In genomic region chr12:100199023-100199346, GRCh38 we compare ENCODE assay signal across 8 cellular contexts. TPM values are rescaled to one million over a fixed set of nuclear protein-coding genes. Genes with fewer than 3 reads are reported as not detected.
DNase-seq lines count a peak whose midpoint lies in the region; ATAC-seq and TF ChIP-seq lines count a peak whose summit lies in the region.

No MANE protein-coding gene starts in this region.

- peak overlapping the region; percentile 74; the same call in 1 of the 2 replicates for H3K4me2 ChIP-seq in IMR-90 (ENCODE audit: low read depth, low read length)
- H3K4me2 ChIP-seq in neuronal stem cell (ENCODE audit: insufficient read depth, low read length, poor library complexity, severe bottlenecking), result peak overlapping the region; percentile 88

- intact Hi-C loops in IMR-90 (cut with micrococcal nuclease), result no loop called here
- intact Hi-C loops in dorsolateral prefrontal cortex (cut with DNase I), result no loop called here

- H3K79me1 ChIP-seq in IMR-90 (ENCODE audit: low read depth in 1 of 2, low read length in 2 of 2) (peaks cover 0 to 15% of the 10 kb centered on the region in 2 experiments; a peak in 2 of 4 replicates), neuronal stem cell (ENCODE audit: low read depth, low read length) (peaks cover 4% of the 10 kb centered on the region)

- H4K91ac ChIP-seq in IMR-90 (ENCODE audit: insufficient read depth, low read depth, low read length) (no peak overlapping the region), neuronal stem cell (ENCODE audit: low read depth, low read length, poor library complexity) (no peak overlapping the region)

- H2BK120ac ChIP-seq in IMR-90 (ENCODE audit: low read depth, low read length) (no peak overlapping the region), neuronal stem cell (ENCODE audit: low read depth, low read length) (no peak overlapping the region)

- no peak overlapping the region for H3K23ac ChIP-seq in IMR-90 (ENCODE audit: low read depth, low read length)
- H3K23ac ChIP-seq in neuronal stem cell (ENCODE audit: low read depth, low read length, poor library complexity), result peak overlapping the region; percentile 70

- H2BK12ac ChIP-seq in neuronal stem cell (ENCODE audit: low read length), result peak overlapping the region; percentile 18

- no peak for TF ChIP-seq POLR2A in IMR-90 (IDR thresholded peaks at IDR 0.05; ENCODE audit: low read depth, low read length)

- no peak for ATAC-seq in IMR-90 (ENCODE audit: low read depth)
- no peak for ATAC-seq in HG03108 (IDR thresholded peaks at IDR 0.05; ENCODE audit: unreplicated experiment)

- peak overlapping the region; percentile 97 for H2AFZ ChIP-seq in IMR-90 (replicated peaks; ENCODE audit: low read length, poor library complexity)
- peak overlapping the region; percentile 84 for H2AFZ ChIP-seq in neuronal stem cell (ENCODE audit: low read length)

- no peak overlapping the region for H3K56ac ChIP-seq in IMR-90 (ENCODE audit: extremely low read depth, insufficient read depth, low read length)

- H2BK15ac ChIP-seq in IMR-90 (ENCODE audit: low read depth, low read length) (no peak overlapping the region), neuronal stem cell (ENCODE audit: low read length) (no peak overlapping the region)

- H3K9me3 ChIP-seq in IMR-90 (ENCODE audit: control insufficient read depth, insufficient read depth, low read length), result no peaks in the 10 kb centered on the region
- H3K9me3 ChIP-seq in neuronal stem cell (replicated peaks in 1 of 2; ENCODE audit: control insufficient read depth in 2 of 2, insufficient read depth in 1 of 2, low read depth in 1 of 2, low read length in 2 of 2), result no peaks in the 10 kb centered on the region

- H3K36me3 ChIP-seq in GM06990 (ENCODE audit: control insufficient read depth, insufficient read depth, low read length), result no peaks in the 10 kb centered on the region; the same call in 1 of the 2 replicates
- H3K36me3 ChIP-seq in IMR-90 (ENCODE audit: control insufficient read depth, insufficient read depth, low read length), result peaks cover 1% of the 10 kb centered on the region; the same call in 1 of the 2 replicates
- H3K36me3 ChIP-seq in neuronal stem cell (replicated peaks in 1 of 2; ENCODE audit: control insufficient read depth in 2 of 2, insufficient read depth in 2 of 2, low read length in 2 of 2), result peaks cover 0 to 4% of the 10 kb centered on the region in 2 donors

- H3K27me3 ChIP-seq in GM06990 (replicated peaks; ENCODE audit: control insufficient read depth, insufficient read depth, low read length) (no peaks in the 10 kb centered on the region), IMR-90 (ENCODE audit: control insufficient read depth, insufficient read depth, low read length) (no peaks in the 10 kb centered on the region), dorsolateral prefrontal cortex (no peaks in the 10 kb centered on the region), neuronal stem cell (ENCODE audit: control insufficient read depth in 3 of 3, insufficient read depth in 3 of 3, low read depth in 1 of 3, low read length in 3 of 3) (no peaks in the 10 kb centered on the region)

- CTCF ChIA-PET in IMR-90 (lab: Yijun Ruan, JAX), result no interaction called here

- no peak overlapping the region for H3K4ac ChIP-seq in IMR-90 (ENCODE audit: low read depth, low read length)
- H3K4ac ChIP-seq in neuronal stem cell (ENCODE audit: low read length), result no peak overlapping the region

- dilution Hi-C loops in IMR-90 (cut with HindIII; ENCODE audit: low sequenced_read_pairs, unreplicated experiment), result no loop called here

- H2BK5ac ChIP-seq in IMR-90 (ENCODE audit: low read depth, low read length, poor library complexity, severe bottlenecking) (no peak overlapping the region), neuronal stem cell (ENCODE audit: low read length) (peak overlapping the region; percentile 88)

- H4K8ac ChIP-seq in IMR-90 (ENCODE audit: low read depth in 2 of 2, low read length in 2 of 2) (peak overlapping the region; percentile 30 to 35; a peak in 1 of 4 replicates), neuronal stem cell (ENCODE audit: low read depth, low read length) (no peak overlapping the region)

- DNase-seq in GM06990 (ENCODE audit: extremely low read depth, insufficient read length), result no peak
- DNase-seq in IMR-90, result no peak
- no peak for DNase-seq in dorsolateral prefrontal cortex
- DNase-seq in neuronal stem cell (ENCODE audit: low spot score), result no peak
- no peak for DNase-seq in HT-29 (ENCODE audit: low spot score)
- no peak for DNase-seq in AG08395 (ENCODE audit: low spot score)
- no peak for DNase-seq in activated CD4-positive, alpha-beta T cell treated with anti-CD3 and anti-CD28 coated beads, Interleukin-2, amount 50 U/mL, for 48 hours

- H3K9me1 ChIP-seq in IMR-90 (ENCODE audit: insufficient read depth, low read length), result no peaks in the 10 kb centered on the region; the same call in 1 of the 2 replicates

- H3K9ac ChIP-seq in IMR-90 (ENCODE audit: low read depth, low read length) (no peak overlapping the region), neuronal stem cell (ENCODE audit: low read depth, low read length, poor library complexity) (peak overlapping the region; percentile 93)

- H3K18ac ChIP-seq in IMR-90 (ENCODE audit: low read depth, low read length) (no peak overlapping the region), neuronal stem cell (ENCODE audit: low read length) (peak overlapping the region; percentile 93)

- H4K20me1 ChIP-seq in IMR-90 (ENCODE audit: insufficient read depth, low read length), result no peaks in the 10 kb centered on the region

- no peak for TF ChIP-seq RAD21 in IMR-90 (IDR thresholded peaks at IDR 0.05; ENCODE audit: low read length)

- TF ChIP-seq CTCF in GM06990 (IDR thresholded peaks at IDR 0.05; ENCODE audit: insufficient read depth, low read length, poor library complexity, severe bottlenecking) (no peak), IMR-90 (conservative IDR thresholded peaks at IDR 0.05; ENCODE audit: low read depth, low read length) (no peak), dorsolateral prefrontal cortex (IDR thresholded peaks at IDR 0.05 in 54 of 56, conservative IDR thresholded peaks at IDR 0.05 in 2 of 56; ENCODE audit: low read depth in 1 of 56, partially characterized antibody in 56 of 56) (no peak)

- WGBS in IMR-90 (ENCODE audit: extremely low coverage in 2 of 2, insufficient read length in 1 of 2), 2 experiments, result 24% methylated on average over 3 of the region's 6 CpGs; no CpG with 5 or more reads in 1 of the 2 experiments
- WGBS in neuronal stem cell (ENCODE audit: extremely low coverage in 2 of 2, insufficient read length in 2 of 2, insufficient replicate concordance in 1 of 2), 2 donors, result no CpG with 5 or more reads among the region's 6 CpGs

- POLR2A ChIA-PET in IMR-90 (lab: Charles Lee; ENCODE audit: unreplicated experiment), result no interaction called here

- no peak overlapping the region for H2BK20ac ChIP-seq in IMR-90 (ENCODE audit: low read depth, low read length)

- in situ Hi-C loops in IMR-90 (cut with MboI; ENCODE audit: low sequenced_read_pairs), result no loop called here

- H4K5ac ChIP-seq in IMR-90 (ENCODE audit: low read depth, low read length), result 0 out of 2 replicates have a peak overlapping the region, but pooled peaks have one; percentile 25

- BruUV-seq in IMR-90 (replicated peaks; lab: Mats Ljungman, UMichigan), result no TSS peak

- H3K4me3 ChIP-seq in GM06990 (replicated peaks; ENCODE audit: low read depth, low read length) (peak overlapping the region; percentile 96), IMR-90 (ENCODE audit: insufficient read depth, low read depth, low read length) (peak overlapping the region; percentile 78), dorsolateral prefrontal cortex (peak overlapping the region in 56 of 59 donors; percentile 62 to 96 (median 85)), neuronal stem cell (ENCODE audit: low read length in 2 of 2) (peak overlapping the region; percentile 54 to 98)

- H2AK9ac ChIP-seq in IMR-90 (replicated peaks; ENCODE audit: low read depth, low read length, poor library complexity), result peak overlapping the region; percentile 44

- peaks cover 2% of the 10 kb centered on the region; the same call in 1 of the 2 replicates for H3K4me1 ChIP-seq in IMR-90 (ENCODE audit: control insufficient read depth, insufficient read depth, low read length)
- peaks cover 0 to 11% of the 10 kb centered on the region in 2 donors for H3K4me1 ChIP-seq in neuronal stem cell (ENCODE audit: control insufficient read depth in 2 of 2, insufficient read depth in 1 of 2, low read depth in 1 of 2, low read length in 2 of 2)

- H3K14ac ChIP-seq in IMR-90 (replicated peaks; ENCODE audit: low read depth, low read length) (no peak overlapping the region), neuronal stem cell (ENCODE audit: low read length) (peak overlapping the region; percentile 10)

- H2AK5ac ChIP-seq in IMR-90 (ENCODE audit: low read depth, low read length), result no peak overlapping the region
- peak overlapping the region; percentile 59 for H2AK5ac ChIP-seq in neuronal stem cell (ENCODE audit: low read depth, low read length)

- H3K27ac ChIP-seq in IMR-90 (ENCODE audit: insufficient read depth, low read length), result no peak overlapping the region
- H3K27ac ChIP-seq in dorsolateral prefrontal cortex, result peak overlapping the region in 3 of 59 donors; percentile 10 to 67 (median 44)
- no peak overlapping the region for H3K27ac ChIP-seq in neuronal stem cell (replicated peaks; ENCODE audit: low read length)

TF ChIP-seq in IMR-90, 13 proteins besides CTCF, POLR2A, EP300 and RAD21 (continues in another document):
- no peak for TF ChIP-seq MAFK (IDR thresholded peaks at IDR 0.05; ENCODE audit: low read depth, low read length)

RNA-seq across cellular contexts. Expression of gene ACTR6, which starts 1.6 kb away (rescaled TPM):
- total RNA-seq in IMR-90 (2012; rRNA removed), result 10.2 and 20.6 TPM in 2 replicates
- polyA plus RNA-seq in IMR-90 (2012; rRNA removed), result 9.7 and 14.5 TPM in 2 replicates
- 0.64 and 0.84 TPM in 2 replicates for polyA plus RNA-seq in IMR-90 (2012; cell fraction: cytosol; rRNA removed)
- 0.22 and 5.4 TPM in 2 replicates for polyA plus RNA-seq in IMR-90 (2012; cell fraction: nucleus; rRNA removed; ENCODE audit: low replicate concordance)
- 10 to 100 TPM; 26.5 to 71.6 (median 48.8) TPM for total RNA-seq in dorsolateral prefrontal cortex
- polyA plus RNA-seq in neuronal stem cell (2013, experiment 1 of 2), result 26.4 TPM
- polyA plus RNA-seq in neuronal stem cell (2013, experiment 2 of 2), result 28.1 TPM
- 4.2 and 7.4 TPM in 2 replicates for total RNA-seq in HT-29 (2014; rRNA removed; shearing (Covaris generic))

RNA-seq across cellular contexts. Expression of gene BLTP3B, which starts 56.3 kb away (rescaled TPM):
- total RNA-seq in IMR-90 (2012; rRNA removed), result 38.7 and 44.7 TPM in 2 replicates
- polyA plus RNA-seq in IMR-90 (2012; rRNA removed), result 8.9 and 10.6 TPM in 2 replicates
- 1.4 and 1.6 TPM in 2 replicates for polyA plus RNA-seq in IMR-90 (2012; cell fraction: cytosol; rRNA removed)
- polyA plus RNA-seq in IMR-90 (2012; cell fraction: nucleus; rRNA removed; ENCODE audit: low replicate concordance), result 0.51 and 4.5 TPM in 2 replicates
- total RNA-seq in dorsolateral prefrontal cortex, result 10 to 100 TPM; 39.2 to 87.7 (median 60.5) TPM
- polyA plus RNA-seq in neuronal stem cell (2013, experiment 1 of 2), result 6.3 TPM
- polyA plus RNA-seq in neuronal stem cell (2013, experiment 2 of 2), result 6.8 TPM
- total RNA-seq in HT-29 (2014; rRNA removed; shearing (Covaris generic)), result 13.4 and 14.4 TPM in 2 replicates
